1 cellular context compared by ENCODE assay signal in genomic region chr2:174300114-174300513, GRCh38.
TF ChIP-seq lines count a peak whose summit lies in the region.

No MANE protein-coding gene starts in this region.

TF ChIP-seq in H1, 55 proteins besides CTCF, POLR2A, EP300 and RAD21:
- peak; percentile 54; the same call in 1 of the 2 replicates for TF ChIP-seq CEBPB (IDR thresholded peaks at IDR 0.05; ENCODE audit: low read depth, low read length)
- no peak for TF ChIP-seq RNF2 (IDR thresholded peaks at IDR 0.05; ENCODE audit: borderline replicate concordance, low read depth, low read length, missing control alignments, poor library complexity, severe bottlenecking)
TF ChIP-seq in H1: peak in this region for 1.
